ENCODE assay signal across 1 cellular context in the genomic region with DNA sequence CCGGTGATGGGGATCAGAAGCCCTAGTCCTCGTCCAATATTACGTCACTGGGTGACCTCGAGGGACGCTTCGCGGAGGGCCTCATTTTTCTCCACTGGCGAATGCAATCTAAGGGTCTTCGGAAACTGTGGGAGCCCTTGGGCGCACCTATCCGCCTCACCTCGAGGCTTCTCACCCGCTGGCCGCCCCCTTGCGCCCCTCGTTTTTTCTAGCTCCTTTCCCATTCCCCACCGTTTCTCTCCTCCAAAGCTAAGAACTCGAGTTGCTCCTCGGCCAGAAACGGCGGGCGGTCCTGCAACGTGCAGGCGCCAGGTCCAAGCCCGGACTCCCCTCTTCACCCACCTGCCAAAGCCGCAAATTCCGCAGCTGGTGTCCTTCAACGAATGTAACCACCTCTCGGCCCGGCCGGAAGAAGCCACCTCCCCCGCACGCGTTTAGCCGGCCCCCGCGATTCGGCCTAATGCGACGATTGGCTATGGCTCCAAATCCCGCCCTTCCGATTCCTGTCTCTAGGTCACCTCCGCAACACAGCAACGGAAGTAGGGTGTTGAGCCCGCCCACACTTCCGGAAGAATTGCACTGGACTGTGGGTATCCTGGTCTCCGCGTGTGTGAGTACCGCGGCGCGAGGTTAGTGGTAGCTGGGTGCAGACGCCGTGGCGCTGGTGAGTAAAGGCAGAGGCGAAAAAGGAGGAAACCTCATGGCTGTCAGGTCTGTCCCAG.
TF ChIP-seq lines count a peak whose summit lies in the region.

A gene with protein sequence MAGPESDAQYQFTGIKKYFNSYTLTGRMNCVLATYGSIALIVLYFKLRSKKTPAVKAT (minus strand): TSS at position 409 of the 722 bp plus-strand sequence. CDS start 4,018 bp downstream, outside the sequence.
A gene with protein sequence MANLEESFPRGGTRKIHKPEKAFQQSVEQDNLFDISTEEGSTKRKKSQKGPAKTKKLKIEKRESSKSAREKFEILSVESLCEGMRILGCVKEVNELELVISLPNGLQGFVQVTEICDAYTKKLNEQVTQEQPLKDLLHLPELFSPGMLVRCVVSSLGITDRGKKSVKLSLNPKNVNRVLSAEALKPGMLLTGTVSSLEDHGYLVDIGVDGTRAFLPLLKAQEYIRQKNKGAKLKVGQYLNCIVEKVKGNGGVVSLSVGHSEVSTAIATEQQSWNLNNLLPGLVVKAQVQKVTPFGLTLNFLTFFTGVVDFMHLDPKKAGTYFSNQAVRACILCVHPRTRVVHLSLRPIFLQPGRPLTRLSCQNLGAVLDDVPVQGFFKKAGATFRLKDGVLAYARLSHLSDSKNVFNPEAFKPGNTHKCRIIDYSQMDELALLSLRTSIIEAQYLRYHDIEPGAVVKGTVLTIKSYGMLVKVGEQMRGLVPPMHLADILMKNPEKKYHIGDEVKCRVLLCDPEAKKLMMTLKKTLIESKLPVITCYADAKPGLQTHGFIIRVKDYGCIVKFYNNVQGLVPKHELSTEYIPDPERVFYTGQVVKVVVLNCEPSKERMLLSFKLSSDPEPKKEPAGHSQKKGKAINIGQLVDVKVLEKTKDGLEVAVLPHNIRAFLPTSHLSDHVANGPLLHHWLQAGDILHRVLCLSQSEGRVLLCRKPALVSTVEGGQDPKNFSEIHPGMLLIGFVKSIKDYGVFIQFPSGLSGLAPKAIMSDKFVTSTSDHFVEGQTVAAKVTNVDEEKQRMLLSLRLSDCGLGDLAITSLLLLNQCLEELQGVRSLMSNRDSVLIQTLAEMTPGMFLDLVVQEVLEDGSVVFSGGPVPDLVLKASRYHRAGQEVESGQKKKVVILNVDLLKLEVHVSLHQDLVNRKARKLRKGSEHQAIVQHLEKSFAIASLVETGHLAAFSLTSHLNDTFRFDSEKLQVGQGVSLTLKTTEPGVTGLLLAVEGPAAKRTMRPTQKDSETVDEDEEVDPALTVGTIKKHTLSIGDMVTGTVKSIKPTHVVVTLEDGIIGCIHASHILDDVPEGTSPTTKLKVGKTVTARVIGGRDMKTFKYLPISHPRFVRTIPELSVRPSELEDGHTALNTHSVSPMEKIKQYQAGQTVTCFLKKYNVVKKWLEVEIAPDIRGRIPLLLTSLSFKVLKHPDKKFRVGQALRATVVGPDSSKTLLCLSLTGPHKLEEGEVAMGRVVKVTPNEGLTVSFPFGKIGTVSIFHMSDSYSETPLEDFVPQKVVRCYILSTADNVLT (N-terminal part only) (plus strand): TSS at position 560 of the 722 bp plus-strand sequence. CDS start 1,801 bp downstream, outside the sequence.

TF ChIP-seq in SK-N-SH, 30 proteins besides CTCF, POLR2A, EP300 and RAD21 (continued from another document):
- TF ChIP-seq, protein P1, sequence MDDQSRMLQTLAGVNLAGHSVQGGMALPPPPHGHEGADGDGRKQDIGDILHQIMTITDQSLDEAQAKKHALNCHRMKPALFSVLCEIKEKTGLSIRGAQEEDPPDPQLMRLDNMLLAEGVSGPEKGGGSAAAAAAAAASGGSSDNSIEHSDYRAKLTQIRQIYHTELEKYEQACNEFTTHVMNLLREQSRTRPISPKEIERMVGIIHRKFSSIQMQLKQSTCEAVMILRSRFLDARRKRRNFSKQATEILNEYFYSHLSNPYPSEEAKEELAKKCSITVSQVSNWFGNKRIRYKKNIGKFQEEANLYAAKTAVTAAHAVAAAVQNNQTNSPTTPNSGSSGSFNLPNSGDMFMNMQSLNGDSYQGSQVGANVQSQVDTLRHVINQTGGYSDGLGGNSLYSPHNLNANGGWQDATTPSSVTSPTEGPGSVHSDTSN (IDR thresholded peaks at IDR 0.05), result 0 out of 2 replicates have a peak, but pooled peaks have one; percentile 22
- TF ChIP-seq TAF1 (IDR thresholded peaks at IDR 0.05; ENCODE audit: borderline replicate concordance, low read depth, low read length) (peak; percentile 82), TEAD4 (IDR thresholded peaks at IDR 0.05; ENCODE audit: borderline replicate concordance, insufficient read depth) (0 out of 2 replicates have a peak, but pooled peaks have one; percentile 20), MAX (IDR thresholded peaks at IDR 0.05; ENCODE audit: low read depth) (peak; percentile 99), TCF12 (IDR thresholded peaks at IDR 0.05) (0 out of 2 replicates have a peak, but pooled peaks have one; percentile 36), USF1 (IDR thresholded peaks at IDR 0.05; ENCODE audit: borderline replicate concordance, low read depth) (no peak), NRF1 (IDR thresholded peaks at IDR 0.05; ENCODE audit: low read depth, low read length) (no peak), FOXJ3 (CRISPR knock-in tag; IDR thresholded peaks at IDR 0.05) (peak; percentile 29; the same call in 1 of the 2 replicates), MXI1 (IDR thresholded peaks at IDR 0.05; ENCODE audit: low read depth, low read length) (peak; percentile 99), FOSL2 (IDR thresholded peaks at IDR 0.05; ENCODE audit: borderline replicate concordance, low read depth) (no peak), USF2 (IDR thresholded peaks at IDR 0.05; ENCODE audit: borderline replicate concordance, low read depth, low read length) (no peak), SIN3A (IDR thresholded peaks at IDR 0.05; ENCODE audit: borderline replicate concordance, low read depth, low read length) (peak; percentile 97), CHD2 (IDR thresholded peaks at IDR 0.05; ENCODE audit: low read length, partially characterized antibody) (peak; percentile 88), NFIC (IDR thresholded peaks at IDR 0.05; ENCODE audit: borderline replicate concordance) (no peak), RFX5 (IDR thresholded peaks at IDR 0.05; ENCODE audit: low read length) (peak; percentile 65; the same call in 1 of the 2 replicates), SMC3 (IDR thresholded peaks at IDR 0.05; ENCODE audit: low read depth, low read length) (no peak), RCOR1 (IDR thresholded peaks at IDR 0.05; ENCODE audit: low read length) (no peak), FOXM1 (IDR thresholded peaks at IDR 0.05; ENCODE audit: low read depth) (no peak), RXRA (IDR thresholded peaks at IDR 0.05; ENCODE audit: borderline replicate concordance, low read depth) (no peak), GABPA (IDR thresholded peaks at IDR 0.05; ENCODE audit: low read depth) (peak; percentile 98), REST (IDR thresholded peaks at IDR 0.05; ENCODE audit: low read depth, low read length) (no peak), JUND (IDR thresholded peaks at IDR 0.05) (no peak), YY1 (IDR thresholded peaks at IDR 0.05; ENCODE audit: low read depth) (no peak), ELF1 (IDR thresholded peaks at IDR 0.05) (peak; percentile 56; the same call in 1 of the 2 replicates), POLR2AphosphoS5 (IDR thresholded peaks at IDR 0.05; ENCODE audit: low read depth, low read length) (peak; percentile 91), GATA2 (CRISPR knock-in tag; IDR thresholded peaks at IDR 0.05) (no peak)
- TF ChIP-seq, protein P2, sequence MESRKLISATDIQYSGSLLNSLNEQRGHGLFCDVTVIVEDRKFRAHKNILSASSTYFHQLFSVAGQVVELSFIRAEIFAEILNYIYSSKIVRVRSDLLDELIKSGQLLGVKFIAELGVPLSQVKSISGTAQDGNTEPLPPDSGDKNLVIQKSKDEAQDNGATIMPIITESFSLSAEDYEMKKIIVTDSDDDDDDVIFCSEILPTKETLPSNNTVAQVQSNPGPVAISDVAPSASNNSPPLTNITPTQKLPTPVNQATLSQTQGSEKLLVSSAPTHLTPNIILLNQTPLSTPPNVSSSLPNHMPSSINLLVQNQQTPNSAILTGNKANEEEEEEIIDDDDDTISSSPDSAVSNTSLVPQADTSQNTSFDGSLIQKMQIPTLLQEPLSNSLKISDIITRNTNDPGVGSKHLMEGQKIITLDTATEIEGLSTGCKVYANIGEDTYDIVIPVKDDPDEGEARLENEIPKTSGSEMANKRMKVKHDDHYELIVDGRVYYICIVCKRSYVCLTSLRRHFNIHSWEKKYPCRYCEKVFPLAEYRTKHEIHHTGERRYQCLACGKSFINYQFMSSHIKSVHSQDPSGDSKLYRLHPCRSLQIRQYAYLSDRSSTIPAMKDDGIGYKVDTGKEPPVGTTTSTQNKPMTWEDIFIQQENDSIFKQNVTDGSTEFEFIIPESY (IDR thresholded peaks at IDR 0.05; ENCODE audit: borderline replicate concordance, low read depth), result no peak
- TF ChIP-seq, protein P3, sequence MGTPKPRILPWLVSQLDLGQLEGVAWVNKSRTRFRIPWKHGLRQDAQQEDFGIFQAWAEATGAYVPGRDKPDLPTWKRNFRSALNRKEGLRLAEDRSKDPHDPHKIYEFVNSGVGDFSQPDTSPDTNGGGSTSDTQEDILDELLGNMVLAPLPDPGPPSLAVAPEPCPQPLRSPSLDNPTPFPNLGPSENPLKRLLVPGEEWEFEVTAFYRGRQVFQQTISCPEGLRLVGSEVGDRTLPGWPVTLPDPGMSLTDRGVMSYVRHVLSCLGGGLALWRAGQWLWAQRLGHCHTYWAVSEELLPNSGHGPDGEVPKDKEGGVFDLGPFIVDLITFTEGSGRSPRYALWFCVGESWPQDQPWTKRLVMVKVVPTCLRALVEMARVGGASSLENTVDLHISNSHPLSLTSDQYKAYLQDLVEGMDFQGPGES (IDR thresholded peaks at IDR 0.05; ENCODE audit: low read depth, low read length), result 0 out of 2 replicates have a peak, but pooled peaks have one; percentile 34
